Comparison of ENCODE assay signal across 1 cellular context in the genomic region with DNA sequence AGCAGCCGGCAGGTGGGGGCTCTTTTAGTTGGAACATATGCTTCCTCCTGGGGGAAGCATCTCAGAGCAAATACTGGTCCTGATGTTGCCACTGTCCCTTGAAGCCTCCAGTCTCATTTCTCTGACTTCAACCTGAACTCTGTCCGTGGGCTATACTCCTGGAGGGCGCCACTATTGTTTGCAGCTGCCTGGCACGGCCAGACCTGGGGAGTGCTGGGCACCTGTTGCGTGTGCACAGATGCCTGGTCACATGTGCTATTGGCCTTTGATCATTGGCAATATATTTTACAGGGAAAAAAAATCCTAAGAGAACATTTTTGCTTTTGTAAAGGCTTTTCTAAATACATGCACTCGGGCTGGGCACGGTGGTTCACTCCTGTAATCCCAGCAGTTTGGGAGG.
TF ChIP-seq lines count a peak whose summit lies in the region.

No MANE protein-coding gene starts in this region.

TF ChIP-seq in HepG2, 621 proteins besides CTCF, POLR2A, EP300 and RAD21:
- TF ChIP-seq, protein P1, sequence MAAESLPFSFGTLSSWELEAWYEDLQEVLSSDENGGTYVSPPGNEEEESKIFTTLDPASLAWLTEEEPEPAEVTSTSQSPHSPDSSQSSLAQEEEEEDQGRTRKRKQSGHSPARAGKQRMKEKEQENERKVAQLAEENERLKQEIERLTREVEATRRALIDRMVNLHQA (CRISPR knock-in tag; IDR thresholded peaks at IDR 0.05), result no peak
- TF ChIP-seq, protein P2, sequence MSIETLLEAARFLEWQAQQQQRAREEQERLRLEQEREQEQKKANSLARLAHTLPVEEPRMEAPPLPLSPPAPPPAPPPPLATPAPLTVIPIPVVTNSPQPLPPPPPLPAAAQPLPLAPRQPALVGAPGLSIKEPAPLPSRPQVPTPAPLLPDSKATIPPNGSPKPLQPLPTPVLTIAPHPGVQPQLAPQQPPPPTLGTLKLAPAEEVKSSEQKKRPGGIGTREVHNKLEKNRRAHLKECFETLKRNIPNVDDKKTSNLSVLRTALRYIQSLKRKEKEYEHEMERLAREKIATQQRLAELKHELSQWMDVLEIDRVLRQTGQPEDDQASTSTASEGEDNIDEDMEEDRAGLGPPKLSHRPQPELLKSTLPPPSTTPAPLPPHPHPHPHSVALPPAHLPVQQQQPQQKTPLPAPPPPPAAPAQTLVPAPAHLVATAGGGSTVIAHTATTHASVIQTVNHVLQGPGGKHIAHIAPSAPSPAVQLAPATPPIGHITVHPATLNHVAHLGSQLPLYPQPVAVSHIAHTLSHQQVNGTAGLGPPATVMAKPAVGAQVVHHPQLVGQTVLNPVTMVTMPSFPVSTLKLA (IDR thresholded peaks at IDR 0.05), result 0 out of 2 replicates have a peak, but pooled peaks have one; percentile 16
- TF ChIP-seq ZNF24 (IDR thresholded peaks at IDR 0.05), result no peak
